ENCODE assay signal across 15 cellular contexts in genomic region chr6:13396241-13396792, GRCh38.
DNase-seq lines count a peak whose midpoint lies in the region; ATAC-seq, FAIRE-seq and TF ChIP-seq lines count a peak whose summit lies in the region.
"Had no signal": no experiment of that assay in that cellular context is flagged by ENCODE, and none has a peak within 500 bp of the region (broad histone marks: within the 10 kb centered on the region; RNA-seq: fewer than 3 reads in every experiment).

No MANE protein-coding gene starts in this region.

- DNase-seq in GM12891 (ENCODE audit: insufficient read length, low spot score), result no peak
- DNase-seq in esophagus muscularis mucosa (ENCODE audit: extremely low spot score), result no peak
- DNase-seq in testis, result no peak
- DNase-seq in GM03348 (ENCODE audit: low spot score), result no peak
- no peak for DNase-seq in activated CD8-positive, alpha-beta memory T cell treated with anti-CD3 and anti-CD28 coated beads, Interleukin-2, amount 50 U/mL, for 48 hours
- DNase-seq: activated CD4-positive, alpha-beta T cell treated with anti-CD3 and anti-CD28 coated beads for 1 hour; activated T-cell treated with anti-CD3 and anti-CD28 coated beads, Interleukin-2, amount 50 U/mL, for 24 hours; CD4-positive, CD25-positive, alpha-beta regulatory T cell; EL; midbrain; NCI-H1092 treated with DMSO at 0.1 percent for 48 hours had no signal

- 96% methylated on average over 3 of the region's 3 CpGs for WGBS in esophagus muscularis mucosa
- WGBS in testis, 2 donors, result 91 to 99% methylated on average over 3 of the region's 3 CpGs

- no peaks in the 10 kb centered on the region for H3K79me2 ChIP-seq in OCI-LY1 (ENCODE audit: insufficient read depth, low read length)

- H3K4me3 ChIP-seq in OCI-LY1 (ENCODE audit: low read depth, low read length, poor library complexity, severe bottlenecking) (peak overlapping the region; percentile 38), esophagus muscularis mucosa (no peak overlapping the region), testis (no peak overlapping the region)

- H3K9me3 ChIP-seq in OCI-LY1 (ENCODE audit: low read length) (no peaks in the 10 kb centered on the region), esophagus muscularis mucosa (no peaks in the 10 kb centered on the region), testis (no peaks in the 10 kb centered on the region)

- H3K9me2 ChIP-seq in OCI-LY1 (ENCODE audit: low read depth, low read length), result no peaks in the 10 kb centered on the region

- peaks cover 10% of the 10 kb centered on the region for H3K36me3 Mint-ChIP-seq in stimulated activated memory B cell treated with anti-CD40 and anti-IgM and Interleukin-4, amounts not matched to agents 10 μg/mL and 1 μg/mL and 100 μg/mL, for 72 hours
- H3K36me3 Mint-ChIP-seq: CD4-positive, CD25-positive, alpha-beta regulatory T cell had no signal

- no peaks in the 10 kb centered on the region for H3K27me3 Mint-ChIP-seq in stimulated activated memory B cell treated with anti-CD40 and anti-IgM and Interleukin-4, amounts not matched to agents 10 μg/mL and 1 μg/mL and 100 μg/mL, for 72 hours
- H3K27me3 Mint-ChIP-seq: activated T-cell treated with anti-CD3 and anti-CD28 coated beads, Interleukin-2, amount 50 U/mL, for 24 hours had no signal

- peak overlapping the region; percentile 90 for H3K27ac Mint-ChIP-seq in stimulated activated memory B cell treated with anti-CD40 and anti-IgM and Interleukin-4, amounts not matched to agents 10 μg/mL and 1 μg/mL and 100 μg/mL, for 72 hours
- H3K27ac Mint-ChIP-seq: activated T-cell treated with anti-CD3 and anti-CD28 coated beads, Interleukin-2, amount 50 U/mL, for 24 hours; CD4-positive, CD25-positive, alpha-beta regulatory T cell had no signal

- ATAC-seq in stimulated activated memory B cell treated with anti-CD40 and anti-IgM and Interleukin-4, amounts not matched to agents 10 μg/mL and 1 μg/mL and 100 μg/mL, for 72 hours, result no peak

- H3K4me1 ChIP-seq in OCI-LY1 (ENCODE audit: insufficient read depth, low read length, severe bottlenecking), result peaks cover 60% of the 10 kb centered on the region
- peaks cover 40 to 55% (median 49%) of the 10 kb centered on the region in 4 donors for H3K4me1 ChIP-seq in esophagus muscularis mucosa
- H3K4me1 ChIP-seq in testis, result no peaks in the 10 kb centered on the region

- no peaks in the 10 kb centered on the region for H3F3A ChIP-seq in OCI-LY1 (ENCODE audit: insufficient read depth, low read length)

- no peak overlapping the region for H3K4me3 Mint-ChIP-seq in stimulated activated memory B cell treated with anti-CD40 and anti-IgM and Interleukin-4, amounts not matched to agents 10 μg/mL and 1 μg/mL and 100 μg/mL, for 72 hours
- H3K4me3 Mint-ChIP-seq: activated T-cell treated with anti-CD3 and anti-CD28 coated beads, Interleukin-2, amount 50 U/mL, for 24 hours; CD4-positive, CD25-positive, alpha-beta regulatory T cell had no signal

- peak overlapping the region; percentile 92 for H3K27ac ChIP-seq in OCI-LY1 (ENCODE audit: low read depth, low read length, poor library complexity, severe bottlenecking)
- H3K27ac ChIP-seq in esophagus muscularis mucosa (replicated peaks in 1 of 4), result peak overlapping the region in 3 of 4 donors; percentile 3 to 25 (median 4)
- no peak overlapping the region for H3K27ac ChIP-seq in testis

- intact Hi-C loops in esophagus muscularis mucosa (cut with DNase I) (no loop called here), testis (cut with DNase I; ENCODE audit: low total_unique reads) (no loop called here)

- H4K20me1 ChIP-seq in OCI-LY1 (ENCODE audit: insufficient read depth, low read length), result no peaks in the 10 kb centered on the region

- TF ChIP-seq POLR2A in GM12891 (IDR thresholded peaks at IDR 0.05; ENCODE audit: low read depth, low read length) (no peak), esophagus muscularis mucosa (IDR thresholded peaks at IDR 0.05; ENCODE audit: low read depth) (no peak), testis (IDR thresholded peaks at IDR 0.05) (no peak)

- H3K9ac ChIP-seq in OCI-LY1 (ENCODE audit: low read length), result peak overlapping the region; percentile 48; the same call in 1 of the 2 replicates

- no peak overlapping the region for H2AFZ ChIP-seq in OCI-LY1 (ENCODE audit: low read length)

- TF ChIP-seq CTCF in OCI-LY1 (IDR thresholded peaks at IDR 0.05; ENCODE audit: low read length) (no peak), esophagus muscularis mucosa (IDR thresholded peaks at IDR 0.05) (no peak), testis (IDR thresholded peaks at IDR 0.05) (no peak)

- H3K4me1 Mint-ChIP-seq in stimulated activated memory B cell treated with anti-CD40 and anti-IgM and Interleukin-4, amounts not matched to agents 10 μg/mL and 1 μg/mL and 100 μg/mL, for 72 hours, result peaks cover 46% of the 10 kb centered on the region

- peak overlapping the region; percentile 64 for H3K4me2 ChIP-seq in OCI-LY1 (ENCODE audit: low read length)

- H3K27me3 ChIP-seq in OCI-LY1 (ENCODE audit: insufficient read depth, low read length) (no peaks in the 10 kb centered on the region), esophagus muscularis mucosa (no peaks in the 10 kb centered on the region), testis (no peaks in the 10 kb centered on the region)

- H3K9me3 Mint-ChIP-seq in stimulated activated memory B cell treated with anti-CD40 and anti-IgM and Interleukin-4, amounts not matched to agents 10 μg/mL and 1 μg/mL and 100 μg/mL, for 72 hours, result no peaks in the 10 kb centered on the region
- H3K9me3 Mint-ChIP-seq: activated T-cell treated with anti-CD3 and anti-CD28 coated beads, Interleukin-2, amount 50 U/mL, for 24 hours had no signal

- TF ChIP-seq EP300 in esophagus muscularis mucosa (IDR thresholded peaks at IDR 0.05), result no peak

- H3K36me3 ChIP-seq in OCI-LY1 (ENCODE audit: insufficient read depth, low read length), result no peaks in the 10 kb centered on the region
- no peaks in the 10 kb centered on the region for H3K36me3 ChIP-seq in esophagus muscularis mucosa
- no peaks in the 10 kb centered on the region for H3K36me3 ChIP-seq in testis (ENCODE audit: low read depth, missing control alignments)

- FAIRE-seq in GM12891 (lab: Jason Lieb, UNC), result peak; percentile 35
- FAIRE-seq: colon, RCC 7860 had no signal

TF ChIP-seq in GM12891, 5 proteins besides CTCF, POLR2A, EP300 and RAD21:
- TF ChIP-seq TAF1 (IDR thresholded peaks at IDR 0.05; ENCODE audit: low read depth, low read length) (no peak), SPI1 (IDR thresholded peaks at IDR 0.05; ENCODE audit: low read depth, low read length) (no peak), POLR2AphosphoS5 (IDR thresholded peaks at IDR 0.05; ENCODE audit: low read depth, low read length) (no peak), POU2F2 (IDR thresholded peaks at IDR 0.05; ENCODE audit: low read depth, low read length) (no peak), PAX5 (IDR thresholded peaks at IDR 0.05; ENCODE audit: insufficient read depth, low read length, severe bottlenecking) (no peak)
TF ChIP-seq in GM12891: peak in this region for 0.

Comparison
In these comparisons a context has a peak if more than half of its experiments do, and no peak if none do; other contexts are left out.
1. H3K27ac ChIP-seq: peak in OCI-LY1 (single experiment) and esophagus muscularis mucosa (3 of 4); none in testis (0 of 2).